Comparison of ENCODE assay signal across 1 cellular context in the genomic region with DNA sequence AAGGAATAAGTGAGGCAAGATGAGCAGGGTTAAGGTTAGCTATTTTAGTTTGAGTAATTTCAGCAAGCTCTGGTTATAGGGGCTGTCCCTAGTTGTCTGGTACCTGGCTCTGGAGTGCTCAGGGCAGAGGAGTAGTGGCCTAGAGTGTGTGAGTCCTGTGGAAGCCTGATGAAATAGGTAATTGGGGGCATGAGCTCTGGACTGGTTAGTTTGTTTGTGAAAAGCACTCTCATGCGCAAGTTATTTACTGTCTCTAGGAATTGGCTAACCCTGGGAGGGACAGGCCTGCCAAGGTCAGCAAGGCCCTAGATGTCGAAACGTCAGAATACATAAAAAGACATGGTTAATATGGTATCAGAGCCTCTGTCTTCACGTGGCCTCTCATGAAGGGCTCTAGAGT.
TF ChIP-seq lines count a peak whose summit lies in the region.

No MANE protein-coding gene starts in this region.

TF ChIP-seq in HepG2, 621 proteins besides CTCF, POLR2A, EP300 and RAD21 (continued from another document):
- TF ChIP-seq, protein P1, sequence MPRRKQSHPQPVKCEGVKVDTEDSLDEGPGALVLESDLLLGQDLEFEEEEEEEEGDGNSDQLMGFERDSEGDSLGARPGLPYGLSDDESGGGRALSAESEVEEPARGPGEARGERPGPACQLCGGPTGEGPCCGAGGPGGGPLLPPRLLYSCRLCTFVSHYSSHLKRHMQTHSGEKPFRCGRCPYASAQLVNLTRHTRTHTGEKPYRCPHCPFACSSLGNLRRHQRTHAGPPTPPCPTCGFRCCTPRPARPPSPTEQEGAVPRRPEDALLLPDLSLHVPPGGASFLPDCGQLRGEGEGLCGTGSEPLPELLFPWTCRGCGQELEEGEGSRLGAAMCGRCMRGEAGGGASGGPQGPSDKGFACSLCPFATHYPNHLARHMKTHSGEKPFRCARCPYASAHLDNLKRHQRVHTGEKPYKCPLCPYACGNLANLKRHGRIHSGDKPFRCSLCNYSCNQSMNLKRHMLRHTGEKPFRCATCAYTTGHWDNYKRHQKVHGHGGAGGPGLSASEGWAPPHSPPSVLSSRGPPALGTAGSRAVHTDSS (CRISPR knock-in tag; conservative IDR thresholded peaks at IDR 0.05) = no peak
- TF ChIP-seq ZNF343 (CRISPR knock-in tag; IDR thresholded peaks at IDR 0.05) (no peak), KLF15 (CRISPR knock-in tag; IDR thresholded peaks at IDR 0.05; ENCODE audit: borderline replicate concordance) (no peak), NFE2L1 (CRISPR knock-in tag; IDR thresholded peaks at IDR 0.05; ENCODE audit: borderline replicate concordance) (no peak), ZNF431 (CRISPR knock-in tag; IDR thresholded peaks at IDR 0.05; ENCODE audit: borderline replicate concordance, low read depth) (no peak), NFE2L2 (IDR thresholded peaks at IDR 0.05; ENCODE audit: low read length) (no peak), ZNF550 (CRISPR knock-in tag; IDR thresholded peaks at IDR 0.05; ENCODE audit: borderline replicate concordance) (no peak), DR1 (CRISPR knock-in tag; IDR thresholded peaks at IDR 0.05) (no peak), CEBPB (IDR thresholded peaks at IDR 0.05; ENCODE audit: borderline replicate concordance, low read depth, low read length) (peak; percentile 59), MIXL1 (CRISPR knock-in tag; IDR thresholded peaks at IDR 0.05) (0 out of 2 replicates have a peak, but pooled peaks have one; percentile 23), ZFX (CRISPR knock-in tag; IDR thresholded peaks at IDR 0.05; ENCODE audit: low read depth) (no peak), GTF2F1 (IDR thresholded peaks at IDR 0.05; ENCODE audit: low read length) (no peak), SP5 (CRISPR knock-in tag; IDR thresholded peaks at IDR 0.05; ENCODE audit: borderline replicate concordance, low read depth) (0 out of 2 replicates have a peak, but pooled peaks have one; percentile 13), KLF13 (CRISPR knock-in tag; IDR thresholded peaks at IDR 0.05) (no peak), ZNF841 (CRISPR knock-in tag; IDR thresholded peaks at IDR 0.05; ENCODE audit: borderline replicate concordance) (no peak), ZNF546 (CRISPR knock-in tag; conservative IDR thresholded peaks at IDR 0.05) (no peak), FOXO1 (CRISPR knock-in tag; IDR thresholded peaks at IDR 0.05) (0 out of 2 replicates have a peak, but pooled peaks have one; percentile 28), ZNF251 (CRISPR knock-in tag; IDR thresholded peaks at IDR 0.05) (no peak)
- TF ChIP-seq, protein P2, sequence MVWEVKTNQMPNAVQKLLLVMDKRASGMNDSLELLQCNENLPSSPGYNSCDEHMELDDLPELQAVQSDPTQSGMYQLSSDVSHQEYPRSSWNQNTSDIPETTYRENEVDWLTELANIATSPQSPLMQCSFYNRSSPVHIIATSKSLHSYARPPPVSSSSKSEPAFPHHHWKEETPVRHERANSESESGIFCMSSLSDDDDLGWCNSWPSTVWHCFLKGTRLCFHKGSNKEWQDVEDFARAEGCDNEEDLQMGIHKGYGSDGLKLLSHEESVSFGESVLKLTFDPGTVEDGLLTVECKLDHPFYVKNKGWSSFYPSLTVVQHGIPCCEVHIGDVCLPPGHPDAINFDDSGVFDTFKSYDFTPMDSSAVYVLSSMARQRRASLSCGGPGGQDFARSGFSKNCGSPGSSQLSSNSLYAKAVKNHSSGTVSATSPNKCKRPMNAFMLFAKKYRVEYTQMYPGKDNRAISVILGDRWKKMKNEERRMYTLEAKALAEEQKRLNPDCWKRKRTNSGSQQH (CRISPR knock-in tag; IDR thresholded peaks at IDR 0.05; ENCODE audit: low read depth) = no peak
- TF ChIP-seq, protein P3, sequence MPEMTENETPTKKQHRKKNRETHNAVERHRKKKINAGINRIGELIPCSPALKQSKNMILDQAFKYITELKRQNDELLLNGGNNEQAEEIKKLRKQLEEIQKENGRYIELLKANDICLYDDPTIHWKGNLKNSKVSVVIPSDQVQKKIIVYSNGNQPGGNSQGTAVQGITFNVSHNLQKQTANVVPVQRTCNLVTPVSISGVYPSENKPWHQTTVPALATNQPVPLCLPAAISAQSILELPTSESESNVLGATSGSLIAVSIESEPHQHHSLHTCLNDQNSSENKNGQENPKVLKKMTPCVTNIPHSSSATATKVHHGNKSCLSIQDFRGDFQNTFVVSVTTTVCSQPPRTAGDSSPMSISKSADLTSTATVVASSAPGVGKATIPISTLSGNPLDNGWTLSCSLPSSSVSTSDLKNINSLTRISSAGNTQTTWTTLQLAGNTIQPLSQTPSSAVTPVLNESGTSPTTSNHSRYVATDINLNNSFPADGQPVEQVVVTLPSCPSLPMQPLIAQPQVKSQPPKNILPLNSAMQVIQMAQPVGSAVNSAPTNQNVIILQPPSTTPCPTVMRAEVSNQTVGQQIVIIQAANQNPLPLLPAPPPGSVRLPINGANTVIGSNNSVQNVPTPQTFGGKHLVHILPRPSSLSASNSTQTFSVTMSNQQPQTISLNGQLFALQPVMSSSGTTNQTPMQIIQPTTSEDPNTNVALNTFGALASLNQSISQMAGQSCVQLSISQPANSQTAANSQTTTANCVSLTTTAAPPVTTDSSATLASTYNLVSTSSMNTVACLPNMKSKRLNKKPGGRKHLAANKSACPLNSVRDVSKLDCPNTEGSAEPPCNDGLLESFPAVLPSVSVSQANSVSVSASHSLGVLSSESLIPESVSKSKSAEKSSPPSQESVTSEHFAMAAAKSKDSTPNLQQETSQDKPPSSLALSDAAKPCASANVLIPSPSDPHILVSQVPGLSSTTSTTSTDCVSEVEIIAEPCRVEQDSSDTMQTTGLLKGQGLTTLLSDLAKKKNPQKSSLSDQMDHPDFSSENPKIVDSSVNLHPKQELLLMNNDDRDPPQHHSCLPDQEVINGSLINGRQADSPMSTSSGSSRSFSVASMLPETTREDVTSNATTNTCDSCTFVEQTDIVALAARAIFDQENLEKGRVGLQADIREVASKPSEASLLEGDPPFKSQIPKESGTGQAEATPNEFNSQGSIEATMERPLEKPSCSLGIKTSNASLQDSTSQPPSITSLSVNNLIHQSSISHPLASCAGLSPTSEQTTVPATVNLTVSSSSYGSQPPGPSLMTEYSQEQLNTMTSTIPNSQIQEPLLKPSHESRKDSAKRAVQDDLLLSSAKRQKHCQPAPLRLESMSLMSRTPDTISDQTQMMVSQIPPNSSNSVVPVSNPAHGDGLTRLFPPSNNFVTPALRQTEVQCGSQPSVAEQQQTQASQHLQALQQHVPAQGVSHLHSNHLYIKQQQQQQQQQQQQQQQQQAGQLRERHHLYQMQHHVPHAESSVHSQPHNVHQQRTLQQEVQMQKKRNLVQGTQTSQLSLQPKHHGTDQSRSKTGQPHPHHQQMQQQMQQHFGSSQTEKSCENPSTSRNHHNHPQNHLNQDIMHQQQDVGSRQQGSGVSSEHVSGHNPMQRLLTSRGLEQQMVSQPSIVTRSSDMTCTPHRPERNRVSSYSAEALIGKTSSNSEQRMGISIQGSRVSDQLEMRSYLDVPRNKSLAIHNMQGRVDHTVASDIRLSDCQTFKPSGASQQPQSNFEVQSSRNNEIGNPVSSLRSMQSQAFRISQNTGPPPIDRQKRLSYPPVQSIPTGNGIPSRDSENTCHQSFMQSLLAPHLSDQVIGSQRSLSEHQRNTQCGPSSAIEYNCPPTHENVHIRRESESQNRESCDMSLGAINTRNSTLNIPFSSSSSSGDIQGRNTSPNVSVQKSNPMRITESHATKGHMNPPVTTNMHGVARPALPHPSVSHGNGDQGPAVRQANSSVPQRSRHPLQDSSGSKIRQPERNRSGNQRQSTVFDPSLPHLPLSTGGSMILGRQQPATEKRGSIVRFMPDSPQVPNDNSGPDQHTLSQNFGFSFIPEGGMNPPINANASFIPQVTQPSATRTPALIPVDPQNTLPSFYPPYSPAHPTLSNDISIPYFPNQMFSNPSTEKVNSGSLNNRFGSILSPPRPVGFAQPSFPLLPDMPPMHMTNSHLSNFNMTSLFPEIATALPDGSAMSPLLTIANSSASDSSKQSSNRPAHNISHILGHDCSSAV (CRISPR knock-in tag; IDR thresholded peaks at IDR 0.05; ENCODE audit: borderline replicate concordance) = no peak
- TF ChIP-seq, protein P4, sequence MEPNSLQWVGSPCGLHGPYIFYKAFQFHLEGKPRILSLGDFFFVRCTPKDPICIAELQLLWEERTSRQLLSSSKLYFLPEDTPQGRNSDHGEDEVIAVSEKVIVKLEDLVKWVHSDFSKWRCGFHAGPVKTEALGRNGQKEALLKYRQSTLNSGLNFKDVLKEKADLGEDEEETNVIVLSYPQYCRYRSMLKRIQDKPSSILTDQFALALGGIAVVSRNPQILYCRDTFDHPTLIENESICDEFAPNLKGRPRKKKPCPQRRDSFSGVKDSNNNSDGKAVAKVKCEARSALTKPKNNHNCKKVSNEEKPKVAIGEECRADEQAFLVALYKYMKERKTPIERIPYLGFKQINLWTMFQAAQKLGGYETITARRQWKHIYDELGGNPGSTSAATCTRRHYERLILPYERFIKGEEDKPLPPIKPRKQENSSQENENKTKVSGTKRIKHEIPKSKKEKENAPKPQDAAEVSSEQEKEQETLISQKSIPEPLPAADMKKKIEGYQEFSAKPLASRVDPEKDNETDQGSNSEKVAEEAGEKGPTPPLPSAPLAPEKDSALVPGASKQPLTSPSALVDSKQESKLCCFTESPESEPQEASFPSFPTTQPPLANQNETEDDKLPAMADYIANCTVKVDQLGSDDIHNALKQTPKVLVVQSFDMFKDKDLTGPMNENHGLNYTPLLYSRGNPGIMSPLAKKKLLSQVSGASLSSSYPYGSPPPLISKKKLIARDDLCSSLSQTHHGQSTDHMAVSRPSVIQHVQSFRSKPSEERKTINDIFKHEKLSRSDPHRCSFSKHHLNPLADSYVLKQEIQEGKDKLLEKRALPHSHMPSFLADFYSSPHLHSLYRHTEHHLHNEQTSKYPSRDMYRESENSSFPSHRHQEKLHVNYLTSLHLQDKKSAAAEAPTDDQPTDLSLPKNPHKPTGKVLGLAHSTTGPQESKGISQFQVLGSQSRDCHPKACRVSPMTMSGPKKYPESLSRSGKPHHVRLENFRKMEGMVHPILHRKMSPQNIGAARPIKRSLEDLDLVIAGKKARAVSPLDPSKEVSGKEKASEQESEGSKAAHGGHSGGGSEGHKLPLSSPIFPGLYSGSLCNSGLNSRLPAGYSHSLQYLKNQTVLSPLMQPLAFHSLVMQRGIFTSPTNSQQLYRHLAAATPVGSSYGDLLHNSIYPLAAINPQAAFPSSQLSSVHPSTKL (CRISPR knock-in tag; IDR thresholded peaks at IDR 0.05) = peak; percentile 58
